1 cellular context compared by ENCODE assay signal in the genomic region with DNA sequence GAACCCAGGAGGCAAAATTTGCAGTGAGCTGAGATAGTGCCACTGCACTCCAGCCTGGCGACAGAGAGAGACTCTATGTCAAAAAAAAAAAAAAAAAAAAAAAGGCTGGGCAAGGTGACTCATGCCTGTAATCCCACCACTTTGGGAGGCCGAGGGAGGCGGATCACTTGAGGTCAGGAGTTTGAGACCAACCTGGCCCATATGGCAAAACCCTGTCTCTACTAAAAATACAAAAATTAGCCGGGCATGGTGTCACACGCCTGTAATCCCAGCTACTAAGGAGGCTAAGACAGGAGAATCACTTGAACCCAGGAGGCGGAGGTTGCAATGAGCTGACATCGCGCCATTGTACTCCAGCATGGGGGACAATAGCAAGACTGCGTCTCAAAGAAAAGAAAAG.
TF ChIP-seq lines count a peak whose summit lies in the region.
"Not testable (repeated sequence)": the region's sequence is repeated elsewhere in the genome, so short reads cannot be mapped to it uniquely, and the experiment has no call there.

No MANE protein-coding gene starts in this region.

TF ChIP-seq in K562, 482 proteins besides CTCF, POLR2A, EP300 and RAD21:
- TF ChIP-seq, protein P1, sequence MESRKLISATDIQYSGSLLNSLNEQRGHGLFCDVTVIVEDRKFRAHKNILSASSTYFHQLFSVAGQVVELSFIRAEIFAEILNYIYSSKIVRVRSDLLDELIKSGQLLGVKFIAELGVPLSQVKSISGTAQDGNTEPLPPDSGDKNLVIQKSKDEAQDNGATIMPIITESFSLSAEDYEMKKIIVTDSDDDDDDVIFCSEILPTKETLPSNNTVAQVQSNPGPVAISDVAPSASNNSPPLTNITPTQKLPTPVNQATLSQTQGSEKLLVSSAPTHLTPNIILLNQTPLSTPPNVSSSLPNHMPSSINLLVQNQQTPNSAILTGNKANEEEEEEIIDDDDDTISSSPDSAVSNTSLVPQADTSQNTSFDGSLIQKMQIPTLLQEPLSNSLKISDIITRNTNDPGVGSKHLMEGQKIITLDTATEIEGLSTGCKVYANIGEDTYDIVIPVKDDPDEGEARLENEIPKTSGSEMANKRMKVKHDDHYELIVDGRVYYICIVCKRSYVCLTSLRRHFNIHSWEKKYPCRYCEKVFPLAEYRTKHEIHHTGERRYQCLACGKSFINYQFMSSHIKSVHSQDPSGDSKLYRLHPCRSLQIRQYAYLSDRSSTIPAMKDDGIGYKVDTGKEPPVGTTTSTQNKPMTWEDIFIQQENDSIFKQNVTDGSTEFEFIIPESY (CRISPR knock-in tag; IDR thresholded peaks at IDR 0.05), result 0 out of 2 replicates have a peak, but pooled peaks have one; percentile 15
- peak; percentile 23; the same call in 1 of the 2 replicates for TF ChIP-seq ZNF384 (IDR thresholded peaks at IDR 0.05; ENCODE audit: low read depth, low read length)
- TF ChIP-seq, protein P2, sequence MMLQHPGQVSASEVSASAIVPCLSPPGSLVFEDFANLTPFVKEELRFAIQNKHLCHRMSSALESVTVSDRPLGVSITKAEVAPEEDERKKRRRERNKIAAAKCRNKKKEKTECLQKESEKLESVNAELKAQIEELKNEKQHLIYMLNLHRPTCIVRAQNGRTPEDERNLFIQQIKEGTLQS (IDR thresholded peaks at IDR 0.05), result peak; percentile 12; the same call in 1 of the 2 replicates
- TF ChIP-seq, protein P2 (CRISPR knock-in tag; conservative IDR thresholded peaks at IDR 0.05), result not testable (repeated sequence)
